ENCODE assay signal across 8 cellular contexts in the genomic region with DNA sequence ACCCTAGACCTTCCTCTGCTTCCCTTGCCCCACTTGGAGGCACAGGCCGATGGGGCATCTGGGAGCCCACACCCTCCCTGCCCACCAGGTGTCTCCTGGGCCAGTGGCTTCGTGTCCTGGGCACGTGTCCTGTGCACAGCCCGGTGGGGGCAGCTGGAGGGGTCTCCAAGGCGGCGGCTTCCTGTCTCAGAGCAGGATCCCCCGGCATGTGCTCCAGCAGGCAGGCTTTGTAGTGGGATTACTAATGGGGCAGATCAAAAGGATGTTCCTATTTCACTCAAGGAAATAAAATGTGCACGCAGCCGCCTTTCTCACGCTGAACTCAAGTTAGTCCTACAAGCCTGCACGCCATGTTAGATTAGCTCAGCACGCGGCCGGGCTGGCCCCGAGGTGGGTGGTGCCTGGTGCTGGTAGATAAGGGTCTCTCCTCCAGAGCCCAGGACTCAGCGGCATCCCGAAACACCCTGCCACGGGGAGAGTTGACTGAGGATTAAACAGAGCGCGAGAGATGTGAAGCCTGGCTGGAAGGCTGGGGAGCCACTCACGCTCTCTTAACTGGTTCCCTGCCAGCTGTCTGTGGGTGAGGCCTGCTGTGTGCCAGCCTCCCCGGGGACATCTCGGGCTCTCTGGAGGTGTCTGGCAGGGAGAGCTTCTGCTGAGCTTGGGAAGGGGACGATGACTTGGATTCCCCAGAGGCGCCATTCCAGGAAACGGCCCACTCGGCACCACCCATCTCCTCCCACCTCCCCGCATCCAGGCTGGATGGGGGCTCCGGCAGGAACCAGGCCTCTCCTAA.
DNase-seq lines count a peak whose midpoint lies in the region; TF ChIP-seq lines count a peak whose summit lies in the region.

No MANE protein-coding gene starts in this region.

- H3K9me3 ChIP-seq in SK-N-SH (no peaks in the 10 kb centered on the region), cardiac muscle cell (ENCODE audit: low read depth) (no peaks in the 10 kb centered on the region), sigmoid colon (no peaks in the 10 kb centered on the region)

- no peaks in the 10 kb centered on the region for H4K20me1 ChIP-seq in SK-N-SH (ENCODE audit: insufficient read depth)

- POLR2A ChIA-PET in SK-N-SH (lab: Yijun Ruan, JAX) (interaction anchor here (1.1 kb wide), 1 partner anchor 12 kb away, joined by 4 read pairs; no protein-coding TSS in a partner anchor), GM10248 (lab: Yijun Ruan, JAX) (no interaction called here)

- H3K4me2 ChIP-seq in SK-N-SH = no peak overlapping the region

- TF ChIP-seq POLR2A in sigmoid colon (IDR thresholded peaks at IDR 0.05) = no peak

- CTCF ChIA-PET in SK-N-SH (lab: Yijun Ruan, JAX) = interaction anchor here (0.5 to 1.5 kb wide), 6 partner anchors 11 to 255 kb away, joined by 3 to 5 read pairs (median 4); no protein-coding TSS in a partner anchor
- CTCF ChIA-PET in GM10248 (lab: Yijun Ruan, JAX) = no interaction called here

- peak; percentile 15; the same call in 1 of the 2 replicates for TF ChIP-seq RAD21 in SK-N-SH (IDR thresholded peaks at IDR 0.05; ENCODE audit: low read length)

- no peaks in the 10 kb centered on the region for H3K79me2 ChIP-seq in SK-N-SH (ENCODE audit: insufficient read depth)

- H3F3A ChIP-seq in SK-N-SH (replicated peaks; ENCODE audit: insufficient read depth) = no peaks in the 10 kb centered on the region

- H3K4me3 ChIP-seq in SK-N-SH (ENCODE audit: low read depth in 2 of 2, low read length in 1 of 2) (no peak overlapping the region; a peak in 1 of 4 replicates), cardiac muscle cell (no peak overlapping the region), sigmoid colon (peak overlapping the region in 2 of 4 donors; percentile 4 to 11)

- TF ChIP-seq EP300 in SK-N-SH (IDR thresholded peaks at IDR 0.05; ENCODE audit: borderline replicate concordance in 1 of 2, low read depth in 1 of 2, low read length in 1 of 2) (no peak), sigmoid colon (IDR thresholded peaks at IDR 0.05) (no peak)

- H3K27me3 ChIP-seq in SK-N-SH (ENCODE audit: insufficient read depth) (no peaks in the 10 kb centered on the region), cardiac muscle cell (no peaks in the 10 kb centered on the region), sigmoid colon (no peaks in the 10 kb centered on the region)

- H3K9me2 ChIP-seq in SK-N-SH = no peaks in the 10 kb centered on the region

- no peak overlapping the region for H2AFZ ChIP-seq in SK-N-SH (ENCODE audit: low read depth)

- no peak overlapping the region for H3K9ac ChIP-seq in SK-N-SH

- DNase-seq in GM04503 (ENCODE audit: low read depth) = peak; percentile 31
- DNase-seq in SK-N-SH = peak; percentile 91
- peak; percentile 67 to 88 for DNase-seq in cardiac muscle cell (ENCODE audit: low read depth in 1 of 2, low spot score in 1 of 2)
- DNase-seq in sigmoid colon = peak; percentile 83
- no peak for DNase-seq in LoVo (ENCODE audit: low spot score)
- no peak for DNase-seq in SKM-1 treated with dmso at 0.1 percent for 144 hours (lab: John Stamatoyannopoulos, UW; ENCODE audit: unreplicated experiment)
- no peak for DNase-seq in GM10248 (ENCODE audit: extremely low spot score)
- DNase-seq in NCI-H510A (lab: John Stamatoyannopoulos, UW) = no peak

- H3K4me1 ChIP-seq in SK-N-SH (ENCODE audit: control insufficient read depth in 1 of 2, insufficient read depth in 2 of 2, low read depth in 1 of 2, low read length in 1 of 2) (peaks cover 12 to 73% of the 10 kb centered on the region in 2 experiments; a peak in 2 of 4 replicates), cardiac muscle cell (ENCODE audit: low read depth) (peaks cover 21% of the 10 kb centered on the region), sigmoid colon (peaks cover 0 to 38% (median 29%) of the 10 kb centered on the region in 4 donors)

- peak overlapping the region in 1 of 2 experiments; percentile 95; a peak in 2 of 4 replicates for H3K27ac ChIP-seq in SK-N-SH (ENCODE audit: low read depth in 2 of 2, low read length in 1 of 2)
- H3K27ac ChIP-seq in cardiac muscle cell = peak overlapping the region; percentile 95
- peak overlapping the region; percentile 68 to 84 (median 78) for H3K27ac ChIP-seq in sigmoid colon

- WGBS in SK-N-SH (ENCODE audit: low lambda C conversion rate) = 80% methylated on average over 18 of the region's 29 CpGs
- 80 to 89% methylated on average over 29 of the region's 29 CpGs for WGBS in sigmoid colon, 2 donors

- peaks cover 0 to 30% of the 10 kb centered on the region in 2 experiments for H3K36me3 ChIP-seq in SK-N-SH (replicated peaks in 1 of 2; ENCODE audit: control insufficient read depth in 1 of 2, insufficient read depth in 2 of 2, low read length in 1 of 2)
- no peaks in the 10 kb centered on the region for H3K36me3 ChIP-seq in cardiac muscle cell
- H3K36me3 ChIP-seq in sigmoid colon = peaks cover 0 to 32% (median 19%) of the 10 kb centered on the region in 4 donors

- TF ChIP-seq CTCF in SK-N-SH (IDR thresholded peaks at IDR 0.05) (no peak), cardiac muscle cell (IDR thresholded peaks at IDR 0.05; ENCODE audit: low read depth, low read length) (peak; percentile 7), sigmoid colon (IDR thresholded peaks at IDR 0.05) (no peak), GM10248 (IDR thresholded peaks at IDR 0.05; ENCODE audit: control extremely low read depth, extremely low read depth, low read depth, missing control alignments) (no peak)

- intact Hi-C loops in sigmoid colon (cut with DNase I) = loop anchor here (5.0 kb wide), 1 partner anchor 36 kb away; no protein-coding TSS in a partner anchor

TF ChIP-seq in SK-N-SH, 30 proteins besides CTCF, POLR2A, EP300 and RAD21:
- TF ChIP-seq RCOR1 (IDR thresholded peaks at IDR 0.05; ENCODE audit: low read length) (peak; percentile 26; the same call in 1 of the 2 replicates), TAF1 (IDR thresholded peaks at IDR 0.05; ENCODE audit: borderline replicate concordance, low read depth, low read length) (no peak), USF2 (IDR thresholded peaks at IDR 0.05; ENCODE audit: borderline replicate concordance, low read depth, low read length) (no peak), CHD2 (IDR thresholded peaks at IDR 0.05; ENCODE audit: low read length, partially characterized antibody) (no peak), MXI1 (IDR thresholded peaks at IDR 0.05; ENCODE audit: low read depth, low read length) (peak; percentile 83), GATA2 (CRISPR knock-in tag; IDR thresholded peaks at IDR 0.05) (peak; percentile 90)

Comparison
In these comparisons a context has a peak if more than half of its experiments do, and no peak if none do; other contexts are left out.
1. DNase-seq: peak in GM04503 (single experiment), SK-N-SH (single experiment), cardiac muscle cell (2 of 2) and sigmoid colon (single experiment); none in LoVo (single experiment), SKM-1 treated with dmso at 0.1 percent for 144 hours (single experiment), GM10248 (single experiment) and NCI-H510A (single experiment).